ENCODE assay signal across 8 cellular contexts in the genomic region with DNA sequence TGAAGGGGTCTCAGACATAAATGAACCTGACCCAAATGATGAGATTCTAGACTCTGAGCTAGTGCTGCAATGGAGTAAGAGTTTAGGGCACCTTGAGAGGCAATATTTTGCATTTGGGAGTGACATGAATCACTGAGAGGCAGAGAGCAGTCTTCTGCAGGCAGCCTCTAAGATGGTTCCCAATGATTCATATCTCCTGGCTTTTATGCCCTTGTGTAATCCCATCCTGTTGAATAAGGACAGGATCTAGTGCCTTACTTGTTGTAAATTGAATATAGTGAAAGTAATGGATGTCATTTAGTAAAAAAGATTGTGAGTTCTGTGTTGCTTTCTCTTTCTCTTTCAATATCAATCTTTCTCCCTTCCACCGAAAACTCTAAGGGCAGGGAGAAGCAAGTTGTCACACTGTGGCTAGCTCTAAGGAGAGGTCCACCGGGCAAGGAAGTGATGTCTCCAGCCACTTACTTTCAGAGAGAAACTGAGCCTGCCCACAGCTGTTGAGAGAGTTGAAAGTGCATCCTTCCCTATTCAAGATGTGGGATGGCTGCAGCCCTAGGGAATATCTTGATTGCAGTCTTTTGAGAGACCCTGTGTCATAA.
DNase-seq lines count a peak whose midpoint lies in the region; ATAC-seq and TF ChIP-seq lines count a peak whose summit lies in the region.
"Had no signal": no experiment of that assay in that cellular context is flagged by ENCODE, and none has a peak within 500 bp of the region (broad histone marks: within the 10 kb centered on the region; RNA-seq: fewer than 3 reads in every experiment).

No MANE protein-coding gene starts in this region.

- ATAC-seq in HG02642 (IDR thresholded peaks at IDR 0.05; ENCODE audit: poor library complexity, unreplicated experiment), result no peak

- TF ChIP-seq CTCF in cardiac fibroblast (IDR thresholded peaks at IDR 0.05; ENCODE audit: low read depth, low read length), result no peak

- no peak overlapping the region for H3K4me3 ChIP-seq in cardiac fibroblast (replicated peaks in 1 of 2; ENCODE audit: low read depth in 2 of 2, low read length in 2 of 2)

- DNase-seq in ELR (ENCODE audit: low read depth), result peak; percentile 72
- peak; percentile 70 for DNase-seq in M059J (ENCODE audit: low read depth)
- peak; percentile 35 to 87 for DNase-seq in cardiac fibroblast (ENCODE audit: low read depth in 2 of 2)
- peak; percentile 37 for DNase-seq in non-pigmented ciliary epithelial cell (ENCODE audit: low read depth)
- no peak for DNase-seq in substantia nigra (lab: John Stamatoyannopoulos, UW)
- DNase-seq in NCI-H187 (lab: John Stamatoyannopoulos, UW), result no peak

- H3K27ac ChIP-seq in substantia nigra (ENCODE audit: low read depth, low read length, poor library complexity, severe bottlenecking), result no peak overlapping the region
- H3K27ac ChIP-seq: KMS-11 had no signal

Comparison
In these comparisons a context has a peak if more than half of its experiments do, and no peak if none do; other contexts are left out.
1. DNase-seq: peak in ELR (single experiment), M059J (single experiment), cardiac fibroblast (2 of 2) and non-pigmented ciliary epithelial cell (single experiment); none in substantia nigra (0 of 49) and NCI-H187 (0 of 2).